13 cellular contexts compared by ENCODE assay signal in the genomic region with DNA sequence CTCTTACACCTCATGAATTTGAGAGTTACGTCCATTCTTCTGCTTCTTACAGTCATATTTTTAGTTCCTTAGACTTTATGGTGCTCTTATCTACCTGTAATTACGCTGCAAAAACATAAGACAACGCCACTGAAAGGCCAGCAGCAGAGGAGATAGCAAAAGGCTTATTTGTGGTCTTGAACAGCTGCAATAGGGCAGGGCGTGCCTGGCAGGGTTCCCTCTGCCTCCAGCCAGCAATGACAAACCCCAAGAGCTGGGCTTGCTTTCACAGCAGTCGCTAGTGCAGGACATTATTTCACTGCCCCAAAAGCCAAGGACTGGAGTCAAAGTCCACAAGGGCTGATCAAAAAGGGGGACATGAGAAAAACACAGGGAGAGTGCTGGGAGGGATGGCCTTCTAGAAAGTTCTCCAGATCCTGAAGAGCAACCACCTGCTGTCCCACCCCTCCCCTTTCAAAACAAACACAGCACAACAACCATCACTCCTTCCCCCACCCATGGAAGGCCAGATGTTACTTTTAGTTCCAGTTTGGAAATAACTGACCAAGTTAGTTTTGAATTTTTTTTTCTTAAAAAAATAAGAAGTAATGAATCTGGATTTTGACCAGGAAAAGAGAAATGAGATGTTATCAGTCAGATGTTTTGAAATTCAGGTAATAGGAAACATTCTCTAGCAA.
DNase-seq lines count a peak whose midpoint lies in the region; ATAC-seq and TF ChIP-seq lines count a peak whose summit lies in the region.
"Had no signal": no experiment of that assay in that cellular context is flagged by ENCODE, and none has a peak within 500 bp of the region (broad histone marks: within the 10 kb centered on the region; RNA-seq: fewer than 3 reads in every experiment).

No MANE protein-coding gene starts in this region.

- H2AFZ ChIP-seq in GM23338 (no peak overlapping the region), SK-N-SH (ENCODE audit: low read depth) (no peak overlapping the region)

- ATAC-seq in GM23338 (no peak), left lobe of liver (peak; percentile 19), gastrocnemius medialis (peak; percentile 65 to 85), HG03039 (IDR thresholded peaks at IDR 0.05; ENCODE audit: unreplicated experiment) (no peak), GM19397 (IDR thresholded peaks at IDR 0.05; ENCODE audit: unreplicated experiment) (no peak)

- H3K9me3 ChIP-seq in gastrocnemius medialis (no peaks in the 10 kb centered on the region), SK-N-SH (no peaks in the 10 kb centered on the region)

- TF ChIP-seq EP300 in SK-N-SH (IDR thresholded peaks at IDR 0.05; ENCODE audit: borderline replicate concordance in 1 of 2, low read depth in 1 of 2, low read length in 1 of 2), result no peak

- H4K20me1 ChIP-seq in GM23338 (replicated peaks; ENCODE audit: insufficient read depth) (0 out of 2 replicates have a peak, but pooled peaks cover 6% of the 10 kb centered on the region), SK-N-SH (ENCODE audit: insufficient read depth) (peaks cover 74% of the 10 kb centered on the region)

- POLR2A ChIA-PET in SK-N-SH (lab: Yijun Ruan, JAX), result no interaction called here

- peaks cover 9% of the 10 kb centered on the region; the same call in 2 of the 3 replicates for H3K36me3 Mint-ChIP-seq in GM23338 (ENCODE audit: low read depth)
- H3K36me3 Mint-ChIP-seq in chondrocyte (ENCODE audit: low read depth), result peaks cover 12% of the 10 kb centered on the region

- no peak overlapping the region for H3K9ac ChIP-seq in SK-N-SH

- H3K27ac Mint-ChIP-seq in GM23338 (0 out of 2 replicates have a peak overlapping the region, but pooled peaks have one; percentile 30), chondrocyte (ENCODE audit: unreplicated experiment) (peak overlapping the region; percentile 75)
- H3K27ac Mint-ChIP-seq: activated naive CD8-positive, alpha-beta T cell had no signal

- no peaks in the 10 kb centered on the region for H3K27me3 ChIP-seq in GM23338 (ENCODE audit: insufficient read depth)
- H3K27me3 ChIP-seq in gastrocnemius medialis, result no peaks in the 10 kb centered on the region
- H3K27me3 ChIP-seq in SK-N-SH (ENCODE audit: insufficient read depth), result no peaks in the 10 kb centered on the region

- peaks cover 32% of the 10 kb centered on the region for H3K4me1 ChIP-seq in GM23338 (ENCODE audit: insufficient read depth)
- peaks cover 69 to 75% of the 10 kb centered on the region in 2 donors for H3K4me1 ChIP-seq in gastrocnemius medialis
- H3K4me1 ChIP-seq in SK-N-SH (ENCODE audit: control insufficient read depth in 1 of 2, insufficient read depth in 2 of 2, low read depth in 1 of 2, low read length in 1 of 2), result peaks cover 19 to 39% of the 10 kb centered on the region in 2 experiments; a peak in 3 of 4 replicates

- in situ Hi-C loops in gastrocnemius medialis (cut with MboI; ENCODE audit: low sequenced_read_pairs in 4 of 4), result no loop called here

- H3K4me1 Mint-ChIP-seq in GM23338 (peaks cover 51% of the 10 kb centered on the region), chondrocyte (ENCODE audit: low read depth) (peaks cover 91% of the 10 kb centered on the region)

- intact Hi-C loops in gastrocnemius medialis (cut with DNase I; ENCODE audit: low total_unique reads), result no loop called here

- 96% methylated on average over 5 of the region's 5 CpGs for WGBS in SK-N-SH (ENCODE audit: low lambda C conversion rate)

- TF ChIP-seq RAD21 in SK-N-SH (IDR thresholded peaks at IDR 0.05; ENCODE audit: low read length), result no peak

- H3K79me2 ChIP-seq in GM23338 (replicated peaks; ENCODE audit: insufficient read depth), result peaks cover 72% of the 10 kb centered on the region
- peaks cover 98% of the 10 kb centered on the region for H3K79me2 ChIP-seq in SK-N-SH (ENCODE audit: insufficient read depth)

- no peaks in the 10 kb centered on the region for H3F3A ChIP-seq in GM23338 (replicated peaks; ENCODE audit: low read depth)
- H3F3A ChIP-seq in SK-N-SH (replicated peaks; ENCODE audit: insufficient read depth), result peaks cover 23% of the 10 kb centered on the region

- no peak overlapping the region for H3K27ac ChIP-seq in GM23338 (ENCODE audit: low read depth)
- peak overlapping the region; percentile 17 to 72 (median 56) for H3K27ac ChIP-seq in gastrocnemius medialis
- H3K27ac ChIP-seq in SK-N-SH (ENCODE audit: low read depth in 2 of 2, low read length in 1 of 2), result no peak overlapping the region
- H3K27ac ChIP-seq: C4-2B had no signal

- CTCF ChIA-PET in SK-N-SH (lab: Yijun Ruan, JAX), result interaction anchor here (1.0 to 1.4 kb wide), 3 partner anchors 12 to 40 kb away, joined by 3 to 4 read pairs (median 4); no protein-coding TSS in a partner anchor

- no peaks in the 10 kb centered on the region for H3K36me3 ChIP-seq in GM23338 (ENCODE audit: insufficient read depth)
- H3K36me3 ChIP-seq in gastrocnemius medialis, result no peaks in the 10 kb centered on the region
- H3K36me3 ChIP-seq in SK-N-SH (replicated peaks in 1 of 2; ENCODE audit: control insufficient read depth in 1 of 2, insufficient read depth in 2 of 2, low read length in 1 of 2), result peaks cover 20 to 43% of the 10 kb centered on the region in 2 experiments

- TF ChIP-seq POLR2A in gastrocnemius medialis (IDR thresholded peaks at IDR 0.05), result no peak

- H3K9me3 Mint-ChIP-seq in GM23338 (no peaks in the 10 kb centered on the region), chondrocyte (ENCODE audit: low read depth) (no peaks in the 10 kb centered on the region)

- H3K4me3 Mint-ChIP-seq in GM23338 (no peak overlapping the region), chondrocyte (ENCODE audit: unreplicated experiment) (peak overlapping the region; percentile 68)
- H3K4me3 Mint-ChIP-seq: activated naive CD8-positive, alpha-beta T cell had no signal

- no peak overlapping the region for H3K4me3 ChIP-seq in GM23338
- H3K4me3 ChIP-seq in gastrocnemius medialis, result peak overlapping the region in 2 of 4 donors; percentile 9 to 11
- no peak overlapping the region for H3K4me3 ChIP-seq in SK-N-SH (ENCODE audit: low read depth in 2 of 2, low read length in 1 of 2)

- DNase-seq in GM23338 (ENCODE audit: low spot score), result no peak
- no peak for DNase-seq in chondrocyte (ENCODE audit: low spot score)
- no peak for DNase-seq in left lobe of liver (ENCODE audit: low spot score)
- peak; percentile 78 to 89 for DNase-seq in gastrocnemius medialis
- DNase-seq in activated CD4-positive, CD25-positive, alpha-beta regulatory T cell (lab: John Stamatoyannopoulos, UW), result no peak
- DNase-seq in SK-N-SH, result no peak
- DNase-seq: hippocampal formation, midbrain, NCI-H1930 had no signal

- H3K27me3 Mint-ChIP-seq in GM23338 (ENCODE audit: insufficient read depth, low read depth, poor library complexity), result peaks cover 3% of the 10 kb centered on the region
- no peaks in the 10 kb centered on the region for H3K27me3 Mint-ChIP-seq in chondrocyte (ENCODE audit: low read depth)
- H3K27me3 Mint-ChIP-seq: activated naive CD8-positive, alpha-beta T cell had no signal

- no peak overlapping the region for H3K4me2 ChIP-seq in GM23338
- no peak overlapping the region for H3K4me2 ChIP-seq in SK-N-SH

- H3K9me2 ChIP-seq in GM23338 (ENCODE audit: insufficient read depth) (no peaks in the 10 kb centered on the region), SK-N-SH (no peaks in the 10 kb centered on the region)

- TF ChIP-seq CTCF in GM23338 (conservative IDR thresholded peaks at IDR 0.05; ENCODE audit: low read depth in 2 of 2), result no peak
- no peak for TF ChIP-seq CTCF in chondrocyte (IDR thresholded peaks at IDR 0.05)
- no peak for TF ChIP-seq CTCF in gastrocnemius medialis (IDR thresholded peaks at IDR 0.05 in 4 of 5, conservative IDR thresholded peaks at IDR 0.05 in 1 of 5)
- no peak for TF ChIP-seq CTCF in SK-N-SH (IDR thresholded peaks at IDR 0.05)

TF ChIP-seq in GM23338, 12 proteins besides CTCF, POLR2A, EP300 and RAD21:
- no peak for TF ChIP-seq EZH2 (IDR thresholded peaks at IDR 0.05; ENCODE audit: low read depth, unreplicated experiment)
- no peak for TF ChIP-seq CREB1 (CRISPR knock-in tag; IDR thresholded peaks at IDR 0.05; ENCODE audit: low read depth)
- TF ChIP-seq ETS1 (IDR thresholded peaks at IDR 0.05), result no peak
- TF ChIP-seq EZH2phosphoT487 (IDR thresholded peaks at IDR 0.05; ENCODE audit: unreplicated experiment), result no peak
- no peak for TF ChIP-seq ZNF331 (CRISPR knock-in tag; IDR thresholded peaks at IDR 0.05; ENCODE audit: low read depth)

TF ChIP-seq in SK-N-SH, 30 proteins besides CTCF, POLR2A, EP300 and RAD21:
- TF ChIP-seq SMC3 (IDR thresholded peaks at IDR 0.05; ENCODE audit: low read depth, low read length), result no peak
- TF ChIP-seq TCF12 (IDR thresholded peaks at IDR 0.05), result no peak
- TF ChIP-seq YY1 (IDR thresholded peaks at IDR 0.05; ENCODE audit: low read depth), result no peak
- no peak for TF ChIP-seq MEF2A (IDR thresholded peaks at IDR 0.05; ENCODE audit: borderline replicate concordance, low read depth)
- TF ChIP-seq RXRA (IDR thresholded peaks at IDR 0.05; ENCODE audit: borderline replicate concordance, low read depth), result no peak

Comparison
In these comparisons a context has a peak if more than half of its experiments do, and no peak if none do; other contexts are left out.
1. ATAC-seq: peak in left lobe of liver (single experiment) and gastrocnemius medialis (2 of 2); none in GM23338 (single experiment), HG03039 (single experiment) and GM19397 (single experiment).
2. DNase-seq: peak in gastrocnemius medialis (2 of 2); none in GM23338 (single experiment), chondrocyte (single experiment), left lobe of liver (single experiment), activated CD4-positive, CD25-positive, alpha-beta regulatory T cell (0 of 4) and SK-N-SH (single experiment).
3. H3K27ac ChIP-seq: peak in gastrocnemius medialis (4 of 4); none in GM23338 (single experiment) and SK-N-SH (0 of 2).